ENCODE assay signal across 16 cellular contexts in genomic region chr12:46107591-46107990, GRCh38.
A peak's percentile ranks its signal among the peaks of the same experiment; 100 is the strongest.
DNase-seq lines count a peak whose midpoint lies in the region; ATAC-seq and TF ChIP-seq lines count a peak whose summit lies in the region.
"Had no signal": no experiment of that assay in that cellular context is flagged by ENCODE, and none has a peak within 500 bp of the region (broad histone marks: within the 10 kb centered on the region; RNA-seq: fewer than 3 reads in every experiment).

No MANE protein-coding gene starts in this region.

- peak overlapping the region; percentile 85 for H2AFZ ChIP-seq in GM23338
- H2AFZ ChIP-seq in IMR-90 (replicated peaks; ENCODE audit: low read length, poor library complexity) = no peak overlapping the region
- H2AFZ ChIP-seq: GM23248 had no signal

- TF ChIP-seq RAD21 in IMR-90 (IDR thresholded peaks at IDR 0.05; ENCODE audit: low read length) = no peak

- no peak overlapping the region for H2BK20ac ChIP-seq in IMR-90 (ENCODE audit: low read depth, low read length)

- H3K36me3 Mint-ChIP-seq in GM23338 (ENCODE audit: low read depth) (no peaks in the 10 kb centered on the region), activated B cell treated with CpG ODN at 0.5 μM for 24 hours (ENCODE audit: low read depth) (no peaks in the 10 kb centered on the region), naive B cell (peaks cover 0 to 7% of the 10 kb centered on the region in 2 donors)
- no peaks in the 10 kb centered on the region for H3K36me3 Mint-ChIP-seq in stimulated activated effector memory CD8-positive, alpha-beta T cell treated with anti-CD3 and anti-CD28 coated beads, Interleukin-12 subunit alpha, Interleukin-12 subunit beta, amount 100 ng/mL, for 72 hours

- no peaks in the 10 kb centered on the region for H3K9me1 ChIP-seq in IMR-90 (ENCODE audit: insufficient read depth, low read length)

- H4K20me1 ChIP-seq in GM23338 (replicated peaks; ENCODE audit: insufficient read depth) (no peaks in the 10 kb centered on the region), IMR-90 (ENCODE audit: insufficient read depth, low read length) (no peaks in the 10 kb centered on the region)
- H4K20me1 ChIP-seq: BLaER1 treated with 17β-estradiol and CSF1 and Interleukin-3, amounts not matched to agents 10 nM and 100 nM had no signal

- H3K56ac ChIP-seq in IMR-90 (ENCODE audit: extremely low read depth, insufficient read depth, low read length) = no peak overlapping the region

- H3K14ac ChIP-seq in IMR-90 (replicated peaks; ENCODE audit: low read depth, low read length) = no peak overlapping the region

- H3F3A ChIP-seq in GM23338 (replicated peaks; ENCODE audit: low read depth) = no peaks in the 10 kb centered on the region

- intact Hi-C loops in IMR-90 (cut with micrococcal nuclease) (no loop called here), activated B cell treated with CpG ODN at 0.5 μM for 24 hours (cut with micrococcal nuclease) (no loop called here)

- WGBS in IMR-90 (ENCODE audit: extremely low coverage in 2 of 2, insufficient read length in 1 of 2), 2 experiments = no CpG with 5 or more reads among the region's 2 CpGs

- no peaks in the 10 kb centered on the region for H3K79me1 ChIP-seq in IMR-90 (ENCODE audit: low read depth in 1 of 2, low read length in 2 of 2)

- no peak overlapping the region for H3K23ac ChIP-seq in IMR-90 (ENCODE audit: low read depth, low read length)

- H3K9me2 ChIP-seq in GM23338 (ENCODE audit: insufficient read depth) = 0 out of 2 replicates have a peak, but pooled peaks cover 13% of the 10 kb centered on the region

- H3K4me3 ChIP-seq in GM23338 = no peak overlapping the region
- no peak overlapping the region for H3K4me3 ChIP-seq in IMR-90 (ENCODE audit: insufficient read depth, low read depth, low read length)
- H3K4me3 ChIP-seq: BLaER1 treated with 17β-estradiol and CSF1 and Interleukin-3, amounts not matched to agents 10 nM and 100 nM; GM23248 had no signal

- H2AK9ac ChIP-seq in IMR-90 (replicated peaks; ENCODE audit: low read depth, low read length, poor library complexity) = no peak overlapping the region

- H3K4me2 ChIP-seq in GM23338 (no peak overlapping the region), IMR-90 (ENCODE audit: low read depth, low read length) (no peak overlapping the region)
- H3K4me2 ChIP-seq: BLaER1 treated with 17β-estradiol and CSF1 and Interleukin-3, amounts not matched to agents 10 nM and 100 nM had no signal

- in situ Hi-C loops in IMR-90 (cut with MboI; ENCODE audit: low sequenced_read_pairs) = no loop called here

- no peak overlapping the region for H4K91ac ChIP-seq in IMR-90 (ENCODE audit: insufficient read depth, low read depth, low read length)

- no peak overlapping the region for H2BK15ac ChIP-seq in IMR-90 (ENCODE audit: low read depth, low read length)

- H4K8ac ChIP-seq in IMR-90 (ENCODE audit: low read depth in 2 of 2, low read length in 2 of 2) = no peak overlapping the region

- 0 out of 2 replicates have a peak, but pooled peaks cover 1% of the 10 kb centered on the region for H3K9me3 ChIP-seq in IMR-90 (ENCODE audit: control insufficient read depth, insufficient read depth, low read length)

- no peak overlapping the region for H2AK5ac ChIP-seq in IMR-90 (ENCODE audit: low read depth, low read length)

- dilution Hi-C loops in IMR-90 (cut with HindIII; ENCODE audit: low sequenced_read_pairs, unreplicated experiment) = no loop called here

- H3K27ac Mint-ChIP-seq in GM23338 = no peak overlapping the region
- peak overlapping the region; percentile 85 for H3K27ac Mint-ChIP-seq in activated B cell treated with CpG ODN at 0.5 μM for 24 hours
- H3K27ac Mint-ChIP-seq in naive B cell = peak overlapping the region in 4 of 6 donors; percentile 55 to 92 (median 82)
- H3K27ac Mint-ChIP-seq in stimulated activated effector memory CD8-positive, alpha-beta T cell treated with anti-CD3 and anti-CD28 coated beads, Interleukin-12 subunit alpha, Interleukin-12 subunit beta, amount 100 ng/mL, for 72 hours = no peak overlapping the region

- H3K36me3 ChIP-seq in GM23338 (ENCODE audit: insufficient read depth) (no peaks in the 10 kb centered on the region), IMR-90 (ENCODE audit: control insufficient read depth, insufficient read depth, low read length) (no peaks in the 10 kb centered on the region)
- H3K36me3 ChIP-seq: BLaER1 treated with 17β-estradiol and CSF1 and Interleukin-3, amounts not matched to agents 10 nM and 100 nM had no signal

- no peaks in the 10 kb centered on the region for H3K27me3 ChIP-seq in GM23338 (ENCODE audit: insufficient read depth)
- peaks cover 2% of the 10 kb centered on the region; the same call in 1 of the 2 replicates for H3K27me3 ChIP-seq in IMR-90 (ENCODE audit: control insufficient read depth, insufficient read depth, low read length)
- H3K27me3 ChIP-seq: BLaER1 treated with 17β-estradiol and CSF1 and Interleukin-3, amounts not matched to agents 10 nM and 100 nM had no signal

- no peak for DNase-seq in GM23338 (ENCODE audit: low spot score)
- DNase-seq in IMR-90 = no peak
- no peak for DNase-seq in activated B cell treated with CpG ODN at 0.5 μM for 24 hours
- no peak for DNase-seq in naive B cell
- DNase-seq in stimulated activated effector memory CD8-positive, alpha-beta T cell treated with anti-CD3 and anti-CD28 coated beads, Interleukin-12 subunit alpha, Interleukin-12 subunit beta, amount 100 ng/mL, for 72 hours (ENCODE audit: low spot score in 2 of 2) = no peak
- DNase-seq: GM23248, MV-4-11, NCI-H146, NCI-H345, NCI-H526 treated with DMSO at 0.1 percent for 48 hours, SHP77 treated with DMSO at 0.1 percent for 48 hours, T-helper 2 cell had no signal

- BruUV-seq in IMR-90 (replicated peaks; lab: Mats Ljungman, UMichigan) = no TSS peak

- CTCF ChIA-PET in IMR-90 (lab: Yijun Ruan, JAX) (no interaction called here), activated B cell treated with CpG ODN at 0.5 μM for 24 hours (lab: Charles Lee) (interaction anchor here (1.2 to 3.2 kb wide), 2 partner anchors 17 to 35 kb away, joined by 4 to 22 read pairs; no protein-coding TSS in a partner anchor)

- H3K9ac ChIP-seq in IMR-90 (ENCODE audit: low read depth, low read length) = no peak overlapping the region
- H3K9ac ChIP-seq: BLaER1 treated with 17β-estradiol and CSF1 and Interleukin-3, amounts not matched to agents 10 nM and 100 nM; GM23248 had no signal

- H3K27ac ChIP-seq in GM23338 (ENCODE audit: low read depth) (no peak overlapping the region), IMR-90 (ENCODE audit: insufficient read depth, low read length) (no peak overlapping the region)
- H3K27ac ChIP-seq: BLaER1 treated with 17β-estradiol and CSF1 and Interleukin-3, amounts not matched to agents 10 nM and 100 nM; GM23248 had no signal

- H3K27me3 Mint-ChIP-seq in GM23338 (ENCODE audit: insufficient read depth, low read depth, poor library complexity) (no peaks in the 10 kb centered on the region), activated B cell treated with CpG ODN at 0.5 μM for 24 hours (no peaks in the 10 kb centered on the region), naive B cell (no peaks in the 10 kb centered on the region)

- peak overlapping the region; percentile 4; the same call in 1 of the 2 replicates for H4K5ac ChIP-seq in IMR-90 (ENCODE audit: low read depth, low read length)

- H3K4me1 ChIP-seq in GM23338 (ENCODE audit: insufficient read depth) (no peaks in the 10 kb centered on the region), IMR-90 (ENCODE audit: control insufficient read depth, insufficient read depth, low read length) (no peaks in the 10 kb centered on the region)

- POLR2A ChIA-PET in IMR-90 (lab: Charles Lee; ENCODE audit: unreplicated experiment) = no interaction called here
- POLR2A ChIA-PET in activated B cell treated with CpG ODN at 0.5 μM for 24 hours (lab: Charles Lee) = interaction anchor here (0.8 to 1.7 kb wide), 2 partner anchors 117 to 256 kb away, joined by 3 to 8 read pairs; partner anchors contain the start of gene SCAF11

- ATAC-seq in GM23338 = no peak
- ATAC-seq in IMR-90 (ENCODE audit: low read depth) = no peak
- no peak for ATAC-seq in activated B cell treated with CpG ODN at 0.5 μM for 24 hours (ENCODE audit: low read depth)
- no peak for ATAC-seq in naive B cell (ENCODE audit: low read depth in 2 of 2)
- no peak for ATAC-seq in GM18511 (IDR thresholded peaks at IDR 0.05; ENCODE audit: unreplicated experiment)
- ATAC-seq in stimulated activated effector memory CD8-positive, alpha-beta T cell treated with anti-CD3 and anti-CD28 coated beads, Interleukin-12 subunit alpha, Interleukin-12 subunit beta, amount 100 ng/mL, for 72 hours = no peak
- no peak for ATAC-seq in GM18517 (IDR thresholded peaks at IDR 0.05; ENCODE audit: unreplicated experiment)
- ATAC-seq: Panc1 had no signal

- no peak overlapping the region; the same call in 1 of the 2 replicates for H3K18ac ChIP-seq in IMR-90 (ENCODE audit: low read depth, low read length)

- no peak for TF ChIP-seq CTCF in GM23338 (conservative IDR thresholded peaks at IDR 0.05; ENCODE audit: low read depth in 2 of 2)
- no peak for TF ChIP-seq CTCF in IMR-90 (conservative IDR thresholded peaks at IDR 0.05; ENCODE audit: low read depth, low read length)
- no peak for TF ChIP-seq CTCF in activated B cell treated with CpG ODN at 0.5 μM for 24 hours (IDR thresholded peaks at IDR 0.05)

- no peaks in the 10 kb centered on the region for H3K79me2 ChIP-seq in GM23338 (replicated peaks; ENCODE audit: insufficient read depth)

- peaks cover 6% of the 10 kb centered on the region; the same call in 2 of the 3 replicates for H3K4me1 Mint-ChIP-seq in GM23338
- peaks cover 49% of the 10 kb centered on the region for H3K4me1 Mint-ChIP-seq in activated B cell treated with CpG ODN at 0.5 μM for 24 hours
- peaks cover 45 to 51% (median 47%) of the 10 kb centered on the region in 3 donors for H3K4me1 Mint-ChIP-seq in naive B cell
- H3K4me1 Mint-ChIP-seq in stimulated activated effector memory CD8-positive, alpha-beta T cell treated with anti-CD3 and anti-CD28 coated beads, Interleukin-12 subunit alpha, Interleukin-12 subunit beta, amount 100 ng/mL, for 72 hours = no peaks in the 10 kb centered on the region

- no peak for TF ChIP-seq POLR2A in IMR-90 (IDR thresholded peaks at IDR 0.05; ENCODE audit: low read depth, low read length)

- H3K4me3 Mint-ChIP-seq in GM23338 = no peak overlapping the region
- H3K4me3 Mint-ChIP-seq in activated B cell treated with CpG ODN at 0.5 μM for 24 hours = no peak overlapping the region
- peak overlapping the region in 2 of 8 donors; percentile 57 to 71 for H3K4me3 Mint-ChIP-seq in naive B cell
- no peak overlapping the region for H3K4me3 Mint-ChIP-seq in stimulated activated effector memory CD8-positive, alpha-beta T cell treated with anti-CD3 and anti-CD28 coated beads, Interleukin-12 subunit alpha, Interleukin-12 subunit beta, amount 100 ng/mL, for 72 hours

- no peak overlapping the region for H2BK120ac ChIP-seq in IMR-90 (ENCODE audit: low read depth, low read length)

- no peak overlapping the region for H3K4ac ChIP-seq in IMR-90 (ENCODE audit: low read depth, low read length)

- H3K9me3 Mint-ChIP-seq in GM23338 = peaks cover 5% of the 10 kb centered on the region; the same call in 2 of the 3 replicates
- H3K9me3 Mint-ChIP-seq in activated B cell treated with CpG ODN at 0.5 μM for 24 hours = peaks cover 2% of the 10 kb centered on the region
- peaks cover 0 to 9% (median 4%) of the 10 kb centered on the region in 7 donors for H3K9me3 Mint-ChIP-seq in naive B cell
- H3K9me3 Mint-ChIP-seq in stimulated activated effector memory CD8-positive, alpha-beta T cell treated with anti-CD3 and anti-CD28 coated beads, Interleukin-12 subunit alpha, Interleukin-12 subunit beta, amount 100 ng/mL, for 72 hours = peaks cover 3% of the 10 kb centered on the region

- peak overlapping the region; percentile 19 for H2BK5ac ChIP-seq in IMR-90 (ENCODE audit: low read depth, low read length, poor library complexity, severe bottlenecking)

Comparison
In these comparisons a context has a peak if more than half of its experiments do, and no peak if none do; other contexts are left out.
1. H3K27ac Mint-ChIP-seq: peak in activated B cell treated with CpG ODN at 0.5 μM for 24 hours (single experiment) and naive B cell (4 of 6); none in GM23338 (single experiment) and stimulated activated effector memory CD8-positive, alpha-beta T cell treated with anti-CD3 and anti-CD28 coated beads, Interleukin-12 subunit alpha, Interleukin-12 subunit beta, amount 100 ng/mL, for 72 hours (single experiment).